Comparison of ENCODE assay signal across 28 cellular contexts in genomic region chr18:30533716-30534115, GRCh38.
DNase-seq lines count a peak whose midpoint lies in the region; ATAC-seq, FAIRE-seq and TF ChIP-seq lines count a peak whose summit lies in the region.
"Had no signal": no experiment of that assay in that cellular context is flagged by ENCODE, and none has a peak within 500 bp of the region (broad histone marks: within the 10 kb centered on the region; RNA-seq: fewer than 3 reads in every experiment).

No MANE protein-coding gene starts in this region.

- no peak overlapping the region for H3K9ac ChIP-seq in K562 (ENCODE audit: insufficient read depth in 1 of 2, low read depth in 2 of 2, low read length in 2 of 2)
- H3K9ac ChIP-seq: BLaER1; BLaER1 treated with 17β-estradiol and CSF1 and Interleukin-3, amounts not matched to agents 10 nM and 100 nM had no signal

- H3K27ac ChIP-seq in K562 (ENCODE audit: extremely low read depth, low read depth, low read length): no peak overlapping the region
- H3K27ac ChIP-seq: 22Rv1; A549; BLaER1; BLaER1 treated with 17β-estradiol and CSF1 and Interleukin-3, amounts not matched to agents 10 nM and 100 nM; C4-2B had no signal

- no peaks in the 10 kb centered on the region for H3K36me3 ChIP-seq in K562 (ENCODE audit: control insufficient read depth, insufficient read depth, low read length)
- H3K36me3 ChIP-seq: BE2C; BLaER1; BLaER1 treated with 17β-estradiol and CSF1 and Interleukin-3, amounts not matched to agents 10 nM and 100 nM had no signal

- H4K20me1 ChIP-seq in K562 (replicated peaks; ENCODE audit: control insufficient read depth, insufficient read depth, low read length): no peaks in the 10 kb centered on the region
- H4K20me1 ChIP-seq: BLaER1; BLaER1 treated with 17β-estradiol and CSF1 and Interleukin-3, amounts not matched to agents 10 nM and 100 nM had no signal

- no peaks in the 10 kb centered on the region for H3K9me1 ChIP-seq in K562 (ENCODE audit: control insufficient read depth, insufficient read depth, low read length)

- TF ChIP-seq CTCF in K562 (IDR thresholded peaks at IDR 0.05 in 2 of 3, conservative IDR thresholded peaks at IDR 0.05 in 1 of 3; ENCODE audit: insufficient read depth in 2 of 3, low read depth in 1 of 3, low read length in 3 of 3): no peak

- no peak for TF ChIP-seq POLR2A in K562 (conservative IDR thresholded peaks at IDR 0.05)

- intact Hi-C loops in K562 (cut with micrococcal nuclease): no loop called here

- H3K4me1 ChIP-seq in K562 (replicated peaks in 1 of 2; ENCODE audit: control insufficient read depth in 2 of 2, insufficient read depth in 2 of 2, low read length in 2 of 2): peaks cover 0 to 3% of the 10 kb centered on the region in 2 experiments; a peak in 1 of 5 replicates
- H3K4me1 ChIP-seq: A549; BE2C; BLaER1; BLaER1 treated with 17β-estradiol and CSF1 and Interleukin-3, amounts not matched to agents 10 nM and 100 nM; Caco-2 had no signal

- no TSS peak for BruUV-seq in K562 (replicated peaks; lab: Mats Ljungman, UMichigan)

- no peak for TF ChIP-seq RAD21 in K562 (CRISPR knock-in tag; conservative IDR thresholded peaks at IDR 0.05 in 1 of 2, IDR thresholded peaks at IDR 0.05 in 1 of 2)

- no peak overlapping the region for H3K4me3 ChIP-seq in K562
- H3K4me3 ChIP-seq: A549; BLaER1; BLaER1 treated with 17β-estradiol and CSF1 and Interleukin-3, amounts not matched to agents 10 nM and 100 nM had no signal

- no peaks in the 10 kb centered on the region for H3K79me2 ChIP-seq in K562 (ENCODE audit: control insufficient read depth, insufficient read depth, low read length)

- FAIRE-seq in K562 (lab: Jason Lieb, UNC): no peak
- FAIRE-seq: A204.1, A549 had no signal

- ATAC-seq in K562: no peak
- ATAC-seq: A549; CD8-positive, alpha-beta T cell had no signal

- H2AFZ ChIP-seq in K562 (ENCODE audit: low read depth, low read length): no peak overlapping the region; the same call in 1 of the 2 replicates

- CTCF ChIA-PET in K562 (lab: Yijun Ruan, JAX; ENCODE audit: low intra/inter-chr PET ratio): no interaction called here

- H3K27me3 ChIP-seq in K562 (ENCODE audit: control insufficient read depth in 2 of 2, insufficient read depth in 2 of 2, low read length in 2 of 2): no peaks in the 10 kb centered on the region
- H3K27me3 ChIP-seq: BE2C; BLaER1; BLaER1 treated with 17β-estradiol and CSF1 and Interleukin-3, amounts not matched to agents 10 nM and 100 nM had no signal

- no peak for TF ChIP-seq EP300 in K562 (IDR thresholded peaks at IDR 0.05; ENCODE audit: low read length)

- WGBS in K562 (ENCODE audit: insufficient coverage, low coverage, missing lambda C conversion rate): 25% methylated on average over 1 of the region's 1 CpG

- in situ Hi-C loops in K562 (cut with MboI): no loop called here

- POLR2A ChIA-PET in K562 (lab: Yijun Ruan, JAX): no interaction called here

- H3K4me2 ChIP-seq in K562 (ENCODE audit: insufficient read depth, low read length): no peak overlapping the region
- H3K4me2 ChIP-seq: A549; BLaER1; BLaER1 treated with 17β-estradiol and CSF1 and Interleukin-3, amounts not matched to agents 10 nM and 100 nM had no signal

- no peak for DNase-seq in K562 (ENCODE audit: extremely low read depth in 1 of 4, low spot score in 3 of 4)
- DNase-seq in kidney tubule cell (ENCODE audit: low spot score): no peak
- DNase-seq: 8988T; ACHN; AML-193; BE2C; C1 segment of cervical spinal cord; Caco-2; Calu3; CD4-positive, alpha-beta memory T cell; CD4-positive, alpha-beta T cell; CD4-positive, CD25-positive, alpha-beta regulatory T cell; CD8-positive, alpha-beta memory T cell; CD8-positive, alpha-beta T cell; COR-L47; DMS 273 treated with DMSO at 0.1 percent for 48 hours; DMS153; DMS53; DMS79; DMS79 treated with DMSO at 0.1 percent for 48 hours; DND-41; EL had no signal

- no peaks in the 10 kb centered on the region for H3K9me3 ChIP-seq in K562 (replicated peaks; ENCODE audit: control insufficient read depth, insufficient read depth, low read depth, low read length)
- H3K9me3 ChIP-seq: A549; BE2C; BLaER1; BLaER1 treated with 17β-estradiol and CSF1 and Interleukin-3, amounts not matched to agents 10 nM and 100 nM; Caco-2 had no signal

TF ChIP-seq in K562, 482 proteins besides CTCF, POLR2A, EP300 and RAD21 (continues in another document):
- TF ChIP-seq RBM34 (IDR thresholded peaks at IDR 0.05; ENCODE audit: borderline replicate concordance, insufficient read depth, low read length) (no peak), TSHZ1 (CRISPR knock-in tag; IDR thresholded peaks at IDR 0.05) (no peak), SMARCA4 (IDR thresholded peaks at IDR 0.05) (no peak), ATF7 (IDR thresholded peaks at IDR 0.05) (no peak), LCOR (CRISPR knock-in tag; IDR thresholded peaks at IDR 0.05) (no peak), CHCHD3 (CRISPR knock-in tag; IDR thresholded peaks at IDR 0.05) (no peak), ZNF592 (IDR thresholded peaks at IDR 0.05) (peak; percentile 62), DPF2 (IDR thresholded peaks at IDR 0.05) (no peak), ZNF232 (CRISPR knock-in tag; IDR thresholded peaks at IDR 0.05) (no peak), ZNF134 (CRISPR knock-in tag; conservative IDR thresholded peaks at IDR 0.05) (no peak), ZNF740 (CRISPR knock-in tag; IDR thresholded peaks at IDR 0.05) (no peak), ZNF740 (tag; IDR thresholded peaks at IDR 0.05) (peak in 1 of 2 experiments; percentile 79; a peak in 2 of 4 replicates), ARID2 (IDR thresholded peaks at IDR 0.05) (no peak), KDM4B (IDR thresholded peaks at IDR 0.05; ENCODE audit: borderline replicate concordance in 2 of 2, low read depth in 1 of 2) (no peak), MECOM (CRISPR knock-in tag; IDR thresholded peaks at IDR 0.05) (0 out of 2 replicates have a peak, but pooled peaks have one; percentile 12), BCL6 (CRISPR knock-in tag; IDR thresholded peaks at IDR 0.05) (no peak), POU5F1 (IDR thresholded peaks at IDR 0.05; ENCODE audit: borderline replicate concordance, low read depth, low read length, partially characterized antibody) (no peak), BCOR (IDR thresholded peaks at IDR 0.05) (no peak)
